In the genomic region with DNA sequence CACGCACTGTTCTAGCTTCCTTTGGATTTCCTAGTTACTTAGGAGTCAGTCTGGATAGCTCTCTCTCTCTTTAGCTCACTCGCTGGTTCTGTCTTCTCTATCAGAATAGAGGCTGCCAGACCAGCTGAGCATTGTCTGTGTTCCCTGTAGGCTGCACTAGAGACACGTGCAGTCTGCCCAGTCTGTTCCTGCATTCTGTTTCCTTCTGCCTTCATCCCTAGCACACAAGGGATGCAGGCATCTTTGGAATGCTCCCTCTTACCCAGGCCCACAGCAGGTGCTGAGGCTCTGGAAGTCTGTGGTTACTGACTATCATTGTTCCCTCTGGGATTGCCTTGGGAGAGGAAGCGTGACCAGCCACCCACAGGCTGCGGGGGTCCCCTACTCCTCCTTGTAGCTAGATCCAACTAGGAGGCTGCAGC, we compare ENCODE assay signal across 10 cellular contexts.
DNase-seq lines count a peak whose midpoint lies in the region; ATAC-seq and TF ChIP-seq lines count a peak whose summit lies in the region.
"Had no signal": no experiment of that assay in that cellular context is flagged by ENCODE, and none has a peak within 500 bp of the region (broad histone marks: within the 10 kb centered on the region; RNA-seq: fewer than 3 reads in every experiment).

No MANE protein-coding gene starts in this region.

- peak; percentile 55 for DNase-seq in A172 (ENCODE audit: low spot score)
- peak; percentile 1 for DNase-seq in NCI-H226
- peak; percentile 24 for DNase-seq in epithelial cell of esophagus (ENCODE audit: low read depth)
- DNase-seq in right lobe of liver: no peak
- DNase-seq in COLO829 (ENCODE audit: low spot score): no peak
- DNase-seq in GF-D8 (lab: John Stamatoyannopoulos, UW): no peak
- no peak for DNase-seq in GDM1 (lab: John Stamatoyannopoulos, UW)
- DNase-seq in activated CD4-positive, alpha-beta T cell treated with anti-CD3 and anti-CD28 coated beads, Interleukin-2, amount 50 U/mL, for 1 hour: no peak
- DNase-seq: NCI-H1092 treated with DMSO at 0.1 percent for 48 hours, stomach had no signal

- intact Hi-C loops in right lobe of liver (cut with DNase I): no loop called here

- TF ChIP-seq CTCF in epithelial cell of esophagus (IDR thresholded peaks at IDR 0.05; ENCODE audit: insufficient read depth, low read depth, low read length, missing control alignments) (peak; percentile 37), right lobe of liver (IDR thresholded peaks at IDR 0.05) (no peak)

- H3K4me3 ChIP-seq in epithelial cell of esophagus (ENCODE audit: low read length) (no peak overlapping the region), right lobe of liver (no peak overlapping the region)
- H3K4me3 ChIP-seq: stomach had no signal

- WGBS in right lobe of liver (ENCODE audit: insufficient coverage, low coverage, low lambda C conversion rate, missing lambda C conversion rate): 55% methylated on average over 4 of the region's 5 CpGs

- no peaks in the 10 kb centered on the region for H3K9me3 ChIP-seq in right lobe of liver
- H3K9me3 ChIP-seq: stomach had no signal

- TF ChIP-seq POLR2A in right lobe of liver (IDR thresholded peaks at IDR 0.05): no peak

- no peaks in the 10 kb centered on the region for H3K36me3 ChIP-seq in right lobe of liver
- H3K36me3 ChIP-seq: stomach had no signal

- H3K4me1 ChIP-seq in right lobe of liver: no peaks in the 10 kb centered on the region

- ATAC-seq in right lobe of liver: peak; percentile 23 to 61 (median 36)

- H3K27ac ChIP-seq in right lobe of liver: no peak overlapping the region
- H3K27ac ChIP-seq: stomach had no signal

- no peaks in the 10 kb centered on the region for H3K27me3 ChIP-seq in right lobe of liver
- H3K27me3 ChIP-seq: stomach had no signal

Comparison
In these comparisons a context has a peak if more than half of its experiments do, and no peak if none do; other contexts are left out.
1. DNase-seq: peak in A172 (single experiment), NCI-H226 (single experiment) and epithelial cell of esophagus (single experiment); none in right lobe of liver (0 of 3), COLO829 (single experiment), GF-D8 (single experiment), GDM1 (single experiment) and activated CD4-positive, alpha-beta T cell treated with anti-CD3 and anti-CD28 coated beads, Interleukin-2, amount 50 U/mL, for 1 hour (single experiment).